Comparison of ENCODE assay signal across 22 cellular contexts in genomic region chr11:116431842-116432241, GRCh38.
DNase-seq lines count a peak whose midpoint lies in the region; ATAC-seq, FAIRE-seq and TF ChIP-seq lines count a peak whose summit lies in the region.
"Had no signal": no experiment of that assay in that cellular context is flagged by ENCODE, and none has a peak within 500 bp of the region (broad histone marks: within the 10 kb centered on the region; RNA-seq: fewer than 3 reads in every experiment).

No MANE protein-coding gene starts in this region.

- no peak for TF ChIP-seq CTCF in D721Med (IDR thresholded peaks at IDR 0.05; ENCODE audit: insufficient read depth, missing control alignments)
- TF ChIP-seq CTCF in brain (conservative IDR thresholded peaks at IDR 0.05) = no peak
- TF ChIP-seq CTCF in neural progenitor cell (IDR thresholded peaks at IDR 0.05) = no peak

- no peaks in the 10 kb centered on the region for H3K36me3 ChIP-seq in neural progenitor cell
- H3K36me3 ChIP-seq: HAP-1 had no signal

- H3K4me2 ChIP-seq in neural progenitor cell = no peak overlapping the region
- H3K4me2 ChIP-seq: A549, GM23338 had no signal

- peak; percentile 6 for FAIRE-seq in D721Med (lab: Jason Lieb, UNC)
- no peak for FAIRE-seq in RCC 7860 (lab: Jason Lieb, UNC)
- FAIRE-seq: A549, GM12878, GM18507, H54 had no signal

- no peaks in the 10 kb centered on the region for H3K27me3 ChIP-seq in neural progenitor cell

- intact Hi-C loops in activated T-helper 1 cell treated with anti-CD3 and anti-CD28 coated beads, Interleukin-12 subunit alpha, Interleukin-12 subunit beta, Interleukin-2, Interleukin-4 antibody, amounts not matched to agents 30 ng/mL and 10 ng/mL and 1 ng/mL, durations not matched to agents 14 hours and 24 hours and 36 hours (cut with micrococcal nuclease) = no loop called here

- ATAC-seq in GM18502 (IDR thresholded peaks at IDR 0.05; ENCODE audit: poor library complexity, unreplicated experiment) = no peak
- ATAC-seq: A549, GM12878, GM23338 had no signal

- H3K27ac Mint-ChIP-seq in brain (peak overlapping the region in 3 of 5 experiments; percentile 51 to 88 (median 53)), neural progenitor cell (peak overlapping the region; percentile 74)
- H3K27ac Mint-ChIP-seq in activated T-helper 1 cell treated with anti-CD3 and anti-CD28 coated beads, Interleukin-12 subunit alpha, Interleukin-12 subunit beta, Interleukin-2, Interleukin-4 antibody, amounts not matched to agents 30 ng/mL and 10 ng/mL and 1 ng/mL, durations not matched to agents 14 hours and 24 hours and 36 hours = no peak overlapping the region
- H3K27ac Mint-ChIP-seq: CD4-positive, alpha-beta memory T cell; GM23338; HFFc6 had no signal

- no peaks in the 10 kb centered on the region for H3K27me3 Mint-ChIP-seq in brain
- H3K27me3 Mint-ChIP-seq in neural progenitor cell (ENCODE audit: insufficient read depth, low read depth) = peaks cover 15% of the 10 kb centered on the region
- H3K27me3 Mint-ChIP-seq in activated T-helper 1 cell treated with anti-CD3 and anti-CD28 coated beads, Interleukin-12 subunit alpha, Interleukin-12 subunit beta, Interleukin-2, Interleukin-4 antibody, amounts not matched to agents 30 ng/mL and 10 ng/mL and 1 ng/mL, durations not matched to agents 14 hours and 24 hours and 36 hours (ENCODE audit: insufficient read depth) = no peaks in the 10 kb centered on the region

- peaks cover 17% of the 10 kb centered on the region for H3K4me1 ChIP-seq in neural progenitor cell
- H3K4me1 ChIP-seq: A549 had no signal

- H3K4me3 ChIP-seq in neural progenitor cell = no peak overlapping the region
- H3K4me3 ChIP-seq: A549, GM12878, GM23338, HAP-1 had no signal

- H3K36me3 Mint-ChIP-seq in brain = no peaks in the 10 kb centered on the region
- H3K36me3 Mint-ChIP-seq in neural progenitor cell = no peaks in the 10 kb centered on the region
- no peaks in the 10 kb centered on the region for H3K36me3 Mint-ChIP-seq in activated T-helper 1 cell treated with anti-CD3 and anti-CD28 coated beads, Interleukin-12 subunit alpha, Interleukin-12 subunit beta, Interleukin-2, Interleukin-4 antibody, amounts not matched to agents 30 ng/mL and 10 ng/mL and 1 ng/mL, durations not matched to agents 14 hours and 24 hours and 36 hours (ENCODE audit: low read depth)
- H3K36me3 Mint-ChIP-seq: CD4-positive, alpha-beta memory T cell had no signal

- no peaks in the 10 kb centered on the region for H3K9me3 ChIP-seq in neural progenitor cell (ENCODE audit: low read depth)
- H3K9me3 ChIP-seq: A549, HAP-1 had no signal

- DNase-seq in D721Med (ENCODE audit: insufficient read length, low spot score) (no peak), NCI-H82 (lab: John Stamatoyannopoulos, UW) (peak; percentile 57), neural progenitor cell (ENCODE audit: low spot score) (no peak), NOMO-1 (lab: John Stamatoyannopoulos, UW; ENCODE audit: unreplicated experiment in 2 of 2) (no peak), RCC 7860 (ENCODE audit: low spot score) (no peak)
- no peak for DNase-seq in activated T-helper 1 cell treated with anti-CD3 and anti-CD28 coated beads, Interleukin-12 subunit alpha, Interleukin-12 subunit beta, Interleukin-2, Interleukin-4 antibody, amounts not matched to agents 30 ng/mL and 10 ng/mL and 1 ng/mL, durations not matched to agents 14 hours and 24 hours and 36 hours (ENCODE audit: low spot score)
- DNase-seq: 8988T; Calu3; CD4-positive, alpha-beta memory T cell; COR-L47; DMS153; EL; GDM1; HFFc6 had no signal

- H4K20me1 ChIP-seq in neural progenitor cell (ENCODE audit: low read depth) = no peaks in the 10 kb centered on the region

- H3K9ac ChIP-seq in neural progenitor cell = no peak overlapping the region

- H3K4me3 Mint-ChIP-seq in brain = no peak overlapping the region
- H3K4me3 Mint-ChIP-seq in neural progenitor cell = no peak overlapping the region
- no peak overlapping the region for H3K4me3 Mint-ChIP-seq in activated T-helper 1 cell treated with anti-CD3 and anti-CD28 coated beads, Interleukin-12 subunit alpha, Interleukin-12 subunit beta, Interleukin-2, Interleukin-4 antibody, amounts not matched to agents 30 ng/mL and 10 ng/mL and 1 ng/mL, durations not matched to agents 14 hours and 24 hours and 36 hours
- H3K4me3 Mint-ChIP-seq: CD4-positive, alpha-beta memory T cell; GM23338; HFFc6 had no signal

- no peak overlapping the region for H3K27ac ChIP-seq in neural progenitor cell
- H3K27ac ChIP-seq: A549 had no signal

- H3F3A ChIP-seq in neural progenitor cell (ENCODE audit: low read depth) = peaks cover 12% of the 10 kb centered on the region

- peaks cover 46% of the 10 kb centered on the region for H3K4me1 Mint-ChIP-seq in brain
- H3K4me1 Mint-ChIP-seq in neural progenitor cell = peaks cover 32% of the 10 kb centered on the region
- no peaks in the 10 kb centered on the region for H3K4me1 Mint-ChIP-seq in activated T-helper 1 cell treated with anti-CD3 and anti-CD28 coated beads, Interleukin-12 subunit alpha, Interleukin-12 subunit beta, Interleukin-2, Interleukin-4 antibody, amounts not matched to agents 30 ng/mL and 10 ng/mL and 1 ng/mL, durations not matched to agents 14 hours and 24 hours and 36 hours (ENCODE audit: low read depth)
- H3K4me1 Mint-ChIP-seq: CD4-positive, alpha-beta memory T cell had no signal

- H3K79me2 ChIP-seq in neural progenitor cell (ENCODE audit: low read depth) = no peaks in the 10 kb centered on the region

- H3K9me3 Mint-ChIP-seq in brain = peaks cover 0 to 5% (median 0%) of the 10 kb centered on the region in 5 experiments
- peaks cover 8% of the 10 kb centered on the region for H3K9me3 Mint-ChIP-seq in neural progenitor cell
- no peaks in the 10 kb centered on the region for H3K9me3 Mint-ChIP-seq in activated T-helper 1 cell treated with anti-CD3 and anti-CD28 coated beads, Interleukin-12 subunit alpha, Interleukin-12 subunit beta, Interleukin-2, Interleukin-4 antibody, amounts not matched to agents 30 ng/mL and 10 ng/mL and 1 ng/mL, durations not matched to agents 14 hours and 24 hours and 36 hours
- H3K9me3 Mint-ChIP-seq: GM23338 had no signal

- no peak overlapping the region for H2AFZ ChIP-seq in neural progenitor cell (replicated peaks)
- H2AFZ ChIP-seq: GM23338 had no signal
